ENCODE assay signal across 19 cellular contexts in genomic region chr7:26458751-26459150, GRCh38.
"Had no signal": no experiment of that assay in that cellular context is flagged by ENCODE, and none has a peak within 500 bp of the region (broad histone marks: within the 10 kb centered on the region; RNA-seq: fewer than 3 reads in every experiment).

No MANE protein-coding gene starts in this region.

- H3K9me3 ChIP-seq: SJCRH30 had no signal

- H3K36me3 ChIP-seq: SJCRH30 had no signal

- H3K27ac ChIP-seq: RWPE1, SJCRH30 had no signal

- DNase-seq: KBM-7, MV-4-11, NCI-H1048, NCI-H1105, NCI-H1417, NCI-H1436 treated with DMSO at 0.1 percent for 48 hours, NCI-H1694, NCI-H187 treated with DMSO at 0.1 percent for 48 hours, NCI-H2029 treated with DMSO at 0.1 percent for 48 hours, NCI-H2171, NCI-H226, NCI-H446, NCI-H510A, NCI-H524 treated with DMSO at 0.1 percent for 48 hours, NCI-H69, NCI-H774, SHP77, SJCRH30 had no signal

- H3K4me3 ChIP-seq: SJCRH30 had no signal
